1 cellular context compared by ENCODE assay signal in the genomic region with DNA sequence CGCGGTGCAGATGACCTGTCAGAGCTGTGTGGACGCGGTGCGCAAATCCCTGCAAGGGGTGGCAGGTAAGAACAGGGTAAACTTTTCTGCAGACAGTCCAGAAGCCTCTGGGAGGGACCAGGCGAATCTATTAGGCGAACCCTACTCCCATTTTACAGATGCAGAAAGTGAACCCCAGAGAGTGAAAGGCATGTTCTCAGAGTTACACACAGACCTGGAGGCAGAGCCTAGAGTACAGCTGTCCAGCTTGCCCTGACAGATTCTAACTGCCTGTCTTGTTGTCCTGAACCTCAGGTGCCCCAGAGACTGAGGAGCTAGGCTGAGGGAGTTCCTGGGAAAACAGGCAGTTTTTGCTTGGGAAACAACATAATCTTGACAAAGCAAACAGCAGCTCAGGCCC.
TF ChIP-seq lines count a peak whose summit lies in the region.

No MANE protein-coding gene starts in this region.

TF ChIP-seq in A549, 52 proteins besides CTCF, POLR2A, EP300 and RAD21 (continued from another document):
- TF ChIP-seq, protein P1, sequence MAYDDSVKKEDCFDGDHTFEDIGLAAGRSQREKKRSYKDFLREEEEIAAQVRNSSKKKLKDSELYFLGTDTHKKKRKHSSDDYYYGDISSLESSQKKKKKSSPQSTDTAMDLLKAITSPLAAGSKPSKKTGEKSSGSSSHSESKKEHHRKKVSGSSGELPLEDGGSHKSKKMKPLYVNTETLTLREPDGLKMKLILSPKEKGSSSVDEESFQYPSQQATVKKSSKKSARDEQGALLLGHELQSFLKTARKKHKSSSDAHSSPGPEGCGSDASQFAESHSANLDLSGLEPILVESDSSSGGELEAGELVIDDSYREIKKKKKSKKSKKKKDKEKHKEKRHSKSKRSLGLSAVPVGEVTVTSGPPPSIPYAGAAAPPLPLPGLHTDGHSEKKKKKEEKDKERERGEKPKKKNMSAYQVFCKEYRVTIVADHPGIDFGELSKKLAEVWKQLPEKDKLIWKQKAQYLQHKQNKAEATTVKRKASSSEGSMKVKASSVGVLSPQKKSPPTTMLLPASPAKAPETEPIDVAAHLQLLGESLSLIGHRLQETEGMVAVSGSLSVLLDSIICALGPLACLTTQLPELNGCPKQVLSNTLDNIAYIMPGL (CRISPR knock-in tag; IDR thresholded peaks at IDR 0.05; ENCODE audit: borderline replicate concordance), result no peak
- TF ChIP-seq RCOR1 (IDR thresholded peaks at IDR 0.05; ENCODE audit: low read depth, low read length), result no peak
- TF ChIP-seq MAZ (IDR thresholded peaks at IDR 0.05; ENCODE audit: borderline replicate concordance, low read depth, low read length), result no peak
- TF ChIP-seq FOSL2 (IDR thresholded peaks at IDR 0.05), result no peak
- TF ChIP-seq FOSL2 (CRISPR knock-in tag; IDR thresholded peaks at IDR 0.05), result no peak
- no peak for TF ChIP-seq GATA3 (IDR thresholded peaks at IDR 0.05; ENCODE audit: borderline replicate concordance)
- TF ChIP-seq ZSCAN20 (CRISPR knock-in tag; IDR thresholded peaks at IDR 0.05), result no peak
- no peak for TF ChIP-seq CHD4 (IDR thresholded peaks at IDR 0.05; ENCODE audit: borderline replicate concordance)
- TF ChIP-seq FOSB (CRISPR knock-in tag; IDR thresholded peaks at IDR 0.05), result no peak
- TF ChIP-seq HDAC2 (IDR thresholded peaks at IDR 0.05), result no peak
- TF ChIP-seq NPAS2 (CRISPR knock-in tag; IDR thresholded peaks at IDR 0.05; ENCODE audit: borderline replicate concordance), result no peak
- no peak for TF ChIP-seq EHF (CRISPR knock-in tag; IDR thresholded peaks at IDR 0.05)
